1 cellular context compared by ENCODE assay signal in genomic region chr22:41487037-41487963, GRCh38.
TF ChIP-seq lines count a peak whose summit lies in the region.

No MANE protein-coding gene starts in this region.

TF ChIP-seq in H1, 55 proteins besides CTCF, POLR2A, EP300 and RAD21:
- no peak for TF ChIP-seq TAF7 (optimal IDR thresholded peaks at IDR 0.05; ENCODE audit: borderline replicate concordance, low read depth, low read length)
- no peak for TF ChIP-seq TBP (IDR thresholded peaks at IDR 0.05; ENCODE audit: low read depth, low read length)
- no peak for TF ChIP-seq SP4 (IDR thresholded peaks at IDR 0.05; ENCODE audit: low read length)
- no peak for TF ChIP-seq CHD1 (IDR thresholded peaks at IDR 0.05; ENCODE audit: low read depth, low read length)
- TF ChIP-seq RNF2 (IDR thresholded peaks at IDR 0.05; ENCODE audit: borderline replicate concordance, low read depth, low read length, missing control alignments, poor library complexity, severe bottlenecking): no peak
- no peak for TF ChIP-seq SP1 (IDR thresholded peaks at IDR 0.05; ENCODE audit: low read depth, low read length)
- no peak for TF ChIP-seq POU5F1 (IDR thresholded peaks at IDR 0.05; ENCODE audit: low read depth, low read length)
- TF ChIP-seq MAFK (IDR thresholded peaks at IDR 0.05; ENCODE audit: low read depth, low read length): no peak
- no peak for TF ChIP-seq KDM5A (IDR thresholded peaks at IDR 0.05; ENCODE audit: low read length)
- TF ChIP-seq GTF2F1 (IDR thresholded peaks at IDR 0.05; ENCODE audit: borderline replicate concordance, low read depth, low read length): no peak
- no peak for TF ChIP-seq FOSL1 (IDR thresholded peaks at IDR 0.05; ENCODE audit: insufficient read depth, low read depth, low read length)
- no peak for TF ChIP-seq CBX5 (IDR thresholded peaks at IDR 0.05; ENCODE audit: low read depth, low read length)
- TF ChIP-seq SIRT6 (IDR thresholded peaks at IDR 0.05; ENCODE audit: low read length): no peak
- no peak for TF ChIP-seq JUND (IDR thresholded peaks at IDR 0.05; ENCODE audit: low read length)
- no peak for TF ChIP-seq CHD2 (IDR thresholded peaks at IDR 0.05; ENCODE audit: low read length)
- no peak for TF ChIP-seq ATF3 (IDR thresholded peaks at IDR 0.05; ENCODE audit: insufficient read depth, low read depth, low read length)
- TF ChIP-seq TCF12 (IDR thresholded peaks at IDR 0.05; ENCODE audit: low read depth, low read length): no peak
- TF ChIP-seq SIN3A (conservative IDR thresholded peaks at IDR 0.05 in 1 of 2, IDR thresholded peaks at IDR 0.05 in 1 of 2; ENCODE audit: low read depth in 1 of 2, low read length in 2 of 2): no peak
- no peak for TF ChIP-seq CHD7 (IDR thresholded peaks at IDR 0.05; ENCODE audit: insufficient replicate concordance, low read length)
